ENCODE assay signal across 9 cellular contexts in the genomic region with DNA sequence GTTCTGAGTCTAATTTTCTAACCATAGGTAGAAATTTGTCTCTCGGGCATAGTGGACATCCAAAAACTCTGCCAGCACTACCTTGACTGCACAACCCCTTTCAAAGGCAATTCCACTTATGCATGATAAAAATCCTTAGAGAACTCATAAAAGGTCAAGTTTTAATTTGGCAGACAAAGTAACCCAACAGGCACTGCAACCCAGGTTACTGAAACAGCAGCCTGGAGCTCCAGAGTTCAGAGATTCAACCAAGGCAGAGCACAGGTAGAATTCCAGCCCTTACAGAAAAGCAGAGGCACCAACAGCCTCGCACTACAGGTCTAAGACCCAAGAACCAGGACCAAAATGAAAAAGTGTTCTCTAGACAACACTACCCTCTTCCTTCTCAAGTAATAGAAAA. TPM values are rescaled to one million over a fixed set of nuclear protein-coding genes. Genes with fewer than 3 reads are reported as not detected.
DNase-seq lines count a peak whose midpoint lies in the region; ATAC-seq and TF ChIP-seq lines count a peak whose summit lies in the region.
"Had no signal": no experiment of that assay in that cellular context is flagged by ENCODE, and none has a peak within 500 bp of the region (broad histone marks: within the 10 kb centered on the region; RNA-seq: fewer than 3 reads in every experiment).

No MANE protein-coding gene starts in this region.

- H3K9me3 ChIP-seq in BLaER1 treated with 17β-estradiol and CSF1 and Interleukin-3, amounts not matched to agents 10 nM and 100 nM (replicated peaks in 1 of 11): no peaks in the 10 kb centered on the region
- no peaks in the 10 kb centered on the region for H3K9me3 ChIP-seq in HCT116 (ENCODE audit: control insufficient read depth in 1 of 2, insufficient read depth in 1 of 2, low read depth in 1 of 2, low read length in 2 of 2)

- TF ChIP-seq CTCF in HCT116 (IDR thresholded peaks at IDR 0.05 in 2 of 3, conservative IDR thresholded peaks at IDR 0.05 in 1 of 3; ENCODE audit: borderline replicate concordance in 1 of 3, insufficient read depth in 1 of 3, low read depth in 2 of 3, low read length in 2 of 3): no peak
- TF ChIP-seq CTCF in mesothelial cell of epicardium (IDR thresholded peaks at IDR 0.05; ENCODE audit: unreplicated experiment): no peak

- H4K20me1 ChIP-seq in BLaER1 treated with 17β-estradiol and CSF1 and Interleukin-3, amounts not matched to agents 10 nM and 100 nM: peaks cover 0 to 32% (median 0%) of the 10 kb centered on the region in 11 experiments; a peak in 7 of 22 replicates
- no peaks in the 10 kb centered on the region for H4K20me1 ChIP-seq in HCT116 (ENCODE audit: insufficient read depth)

- intact Hi-C loops in HCT116 (cut with micrococcal nuclease): no loop called here
- intact Hi-C loops in activated T-helper 2 cell treated with anti-CD3 and anti-CD28 coated beads, Interferon-gamma antibody, Interleukin-2, Interleukin-4, amounts not matched to agents 10 μg/mL and 5 μg/mL and 100 μg/mL, durations not matched to agents 14 hours and 24 hours and 36 hours (cut with micrococcal nuclease): loop anchor here (5.0 to 10.0 kb wide), 4 partner anchors 84 to 309 kb away; a partner anchor contains a TSS

- TF ChIP-seq RAD21 in HCT116 (IDR thresholded peaks at IDR 0.05; ENCODE audit: low read depth): no peak

- H3K4me1 Mint-ChIP-seq in activated T-helper 2 cell treated with anti-CD3 and anti-CD28 coated beads, Interferon-gamma antibody, Interleukin-2, Interleukin-4, amounts not matched to agents 10 μg/mL and 5 μg/mL and 100 μg/mL, durations not matched to agents 14 hours and 24 hours and 36 hours (ENCODE audit: low read depth): peaks cover 34% of the 10 kb centered on the region
- H3K4me1 Mint-ChIP-seq in mesothelial cell of epicardium: peaks cover 13% of the 10 kb centered on the region

- ATAC-seq in HCT116 (no peak), HG03196 (IDR thresholded peaks at IDR 0.05; ENCODE audit: unreplicated experiment) (no peak), HG02852 (IDR thresholded peaks at IDR 0.05; ENCODE audit: unreplicated experiment) (no peak)

- H3K27ac Mint-ChIP-seq in activated T-helper 2 cell treated with anti-CD3 and anti-CD28 coated beads, Interferon-gamma antibody, Interleukin-2, Interleukin-4, amounts not matched to agents 10 μg/mL and 5 μg/mL and 100 μg/mL, durations not matched to agents 14 hours and 24 hours and 36 hours: peak overlapping the region; percentile 31
- no peak overlapping the region for H3K27ac Mint-ChIP-seq in mesothelial cell of epicardium

- no peak overlapping the region; a peak in 1 of 20 replicates for H3K4me3 ChIP-seq in BLaER1 treated with 17β-estradiol and CSF1 and Interleukin-3, amounts not matched to agents 10 nM and 100 nM
- peak overlapping the region in 1 of 2 experiments; percentile 83; a peak in 2 of 4 replicates for H3K4me3 ChIP-seq in HCT116 (replicated peaks in 1 of 2; ENCODE audit: low read depth in 1 of 2, low read length in 2 of 2)

- no peaks in the 10 kb centered on the region for H3K36me3 ChIP-seq in BLaER1 treated with 17β-estradiol and CSF1 and Interleukin-3, amounts not matched to agents 10 nM and 100 nM
- H3K36me3 ChIP-seq in HCT116 (ENCODE audit: control insufficient read depth in 1 of 2, insufficient read depth in 2 of 2, low read length in 2 of 2): no peaks in the 10 kb centered on the region

- H3K27ac ChIP-seq in BLaER1 treated with 17β-estradiol and CSF1 and Interleukin-3, amounts not matched to agents 10 nM and 100 nM: no peak overlapping the region
- H3K27ac ChIP-seq in HCT116 (ENCODE audit: low read depth, low read length): no peak overlapping the region

- no peak overlapping the region for H2AFZ ChIP-seq in HCT116 (ENCODE audit: low read depth, low read length, poor library complexity, severe bottlenecking)

- no peaks in the 10 kb centered on the region for H3K9me2 ChIP-seq in HCT116 (ENCODE audit: insufficient read depth)

- H3K79me2 ChIP-seq in HCT116 (ENCODE audit: insufficient read depth, low read length): peaks cover 49% of the 10 kb centered on the region

- no peak overlapping the region for H3K9ac ChIP-seq in BLaER1 treated with 17β-estradiol and CSF1 and Interleukin-3, amounts not matched to agents 10 nM and 100 nM
- H3K9ac ChIP-seq in HCT116 (ENCODE audit: low read length): no peak overlapping the region

- peaks cover 14% of the 10 kb centered on the region for H3K27me3 Mint-ChIP-seq in activated T-helper 2 cell treated with anti-CD3 and anti-CD28 coated beads, Interferon-gamma antibody, Interleukin-2, Interleukin-4, amounts not matched to agents 10 μg/mL and 5 μg/mL and 100 μg/mL, durations not matched to agents 14 hours and 24 hours and 36 hours (ENCODE audit: low read depth)
- peaks cover 17% of the 10 kb centered on the region for H3K27me3 Mint-ChIP-seq in mesothelial cell of epicardium (ENCODE audit: low read depth)

- H3K4me1 ChIP-seq in BLaER1 treated with 17β-estradiol and CSF1 and Interleukin-3, amounts not matched to agents 10 nM and 100 nM: peaks cover 20 to 34% (median 25%) of the 10 kb centered on the region in 10 experiments
- peaks cover 14 to 25% of the 10 kb centered on the region in 2 experiments for H3K4me1 ChIP-seq in HCT116 (ENCODE audit: control insufficient read depth in 1 of 2, insufficient read depth in 2 of 2, low read length in 2 of 2)

- RAD21 ChIA-PET in HCT116 (lab: Charles Lee; ENCODE audit: low non-redundant PET in 1 of 2, low total read pairs in 2 of 2, uncharacterized antibody in 2 of 2, unreplicated experiment in 2 of 2): no interaction called here

- TF ChIP-seq POLR2A in HCT116 (IDR thresholded peaks at IDR 0.05; ENCODE audit: borderline replicate concordance, extremely low read depth, insufficient read depth, insufficient read length): no peak

- H3K4me2 ChIP-seq in BLaER1 treated with 17β-estradiol and CSF1 and Interleukin-3, amounts not matched to agents 10 nM and 100 nM: peak overlapping the region; percentile 72 to 97 (median 92)
- H3K4me2 ChIP-seq in HCT116 (ENCODE audit: low read length): peak overlapping the region; percentile 96

- POLR2A ChIA-PET in HCT116 (lab: Charles Lee): interaction anchor here (0.7 kb wide), 1 partner anchor 8 kb away, joined by 5 read pairs; no protein-coding TSS in a partner anchor

- no peaks in the 10 kb centered on the region for H3K27me3 ChIP-seq in BLaER1 treated with 17β-estradiol and CSF1 and Interleukin-3, amounts not matched to agents 10 nM and 100 nM
- no peaks in the 10 kb centered on the region for H3K27me3 ChIP-seq in HCT116 (ENCODE audit: insufficient read depth, low read length)

- CTCF ChIA-PET in HCT116 (lab: Charles Lee): no interaction called here

- H3K36me3 Mint-ChIP-seq in activated T-helper 2 cell treated with anti-CD3 and anti-CD28 coated beads, Interferon-gamma antibody, Interleukin-2, Interleukin-4, amounts not matched to agents 10 μg/mL and 5 μg/mL and 100 μg/mL, durations not matched to agents 14 hours and 24 hours and 36 hours (ENCODE audit: low read depth): no peaks in the 10 kb centered on the region
- peaks cover 2% of the 10 kb centered on the region for H3K36me3 Mint-ChIP-seq in mesothelial cell of epicardium

- BruUV-seq in HCT116 (replicated peaks; lab: Mats Ljungman, UMichigan): no TSS peak

- DNase-seq in HCT116 (ENCODE audit: low read depth, low spot score) (no peak), mesothelial cell of epicardium (ENCODE audit: low spot score in 2 of 2, unreplicated experiment in 2 of 2) (no peak), Ammon's horn (ENCODE audit: low spot score) (no peak), HT-29 (ENCODE audit: low spot score) (no peak)
- DNase-seq in activated T-helper 2 cell treated with anti-CD3 and anti-CD28 coated beads, Interferon-gamma antibody, Interleukin-2, Interleukin-4, amounts not matched to agents 10 μg/mL and 5 μg/mL and 100 μg/mL, durations not matched to agents 14 hours and 24 hours and 36 hours (ENCODE audit: low spot score): no peak
- DNase-seq: NCI-H748 treated with DMSO at 0.1 percent for 48 hours had no signal

- no peaks in the 10 kb centered on the region for H3K9me3 Mint-ChIP-seq in activated T-helper 2 cell treated with anti-CD3 and anti-CD28 coated beads, Interferon-gamma antibody, Interleukin-2, Interleukin-4, amounts not matched to agents 10 μg/mL and 5 μg/mL and 100 μg/mL, durations not matched to agents 14 hours and 24 hours and 36 hours
- H3K9me3 Mint-ChIP-seq in mesothelial cell of epicardium: peaks cover 3% of the 10 kb centered on the region

- peak overlapping the region; percentile 79 for H3K4me3 Mint-ChIP-seq in activated T-helper 2 cell treated with anti-CD3 and anti-CD28 coated beads, Interferon-gamma antibody, Interleukin-2, Interleukin-4, amounts not matched to agents 10 μg/mL and 5 μg/mL and 100 μg/mL, durations not matched to agents 14 hours and 24 hours and 36 hours (ENCODE audit: low read depth)
- peak overlapping the region; percentile 75 for H3K4me3 Mint-ChIP-seq in mesothelial cell of epicardium

TF ChIP-seq in HCT116, 20 proteins besides CTCF, POLR2A, EP300 and RAD21 (continues in another document):
- TF ChIP-seq ZFX (IDR thresholded peaks at IDR 0.05): no peak

RNA-seq across cellular contexts. Expression of a gene that starts 1.8 kb away (rescaled TPM):
- total RNA-seq in HCT116 (2021; ENCODE audit: unreplicated experiment) (30.2 TPM), mesothelial cell of epicardium (30.1 to 37.7 TPM (median 36.3 TPM) in 3 replicates)
- polyA plus RNA-seq in HCT116 (2012): 25.2 and 29.8 TPM in 2 replicates
- 32.1 and 33.9 TPM in 2 replicates for total RNA-seq in activated T-helper 2 cell treated with anti-CD3 and anti-CD28 coated beads, Interferon-gamma antibody, Interleukin-2, Interleukin-4, amounts not matched to agents 10 μg/mL and 5 μg/mL and 100 μg/mL, durations not matched to agents 14 hours and 24 hours and 36 hours
- total RNA-seq in HT-29 (2014; rRNA removed; shearing (Covaris generic)): 2.9 and 3.6 TPM in 2 replicates
